In the genomic region with DNA sequence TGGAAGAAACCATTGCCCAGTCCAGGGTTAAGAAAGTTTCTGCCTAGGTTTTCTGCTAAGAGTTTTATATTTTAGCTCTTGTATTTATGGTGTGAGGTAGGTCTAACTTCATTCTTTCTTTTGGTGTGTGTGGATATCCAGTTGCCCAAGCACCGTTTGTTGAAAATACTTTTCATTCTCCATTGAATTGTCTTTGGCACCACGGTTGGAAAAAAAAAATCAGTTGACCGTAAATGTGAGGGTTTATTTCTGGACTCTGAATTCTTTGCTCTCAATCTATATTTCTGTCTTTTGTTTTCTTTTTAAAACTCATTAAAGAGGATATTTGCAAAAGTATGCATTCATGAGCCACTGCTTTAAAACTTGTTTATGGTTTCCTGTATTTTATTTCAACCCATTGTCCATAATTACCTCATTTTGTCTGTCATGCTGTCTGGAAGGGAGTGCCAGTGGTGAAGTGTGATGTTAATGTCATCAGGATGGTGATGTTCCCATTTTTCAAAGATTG, we compare ENCODE assay signal across 25 cellular contexts. TPM values are rescaled to one million over a fixed set of nuclear protein-coding genes. Genes with fewer than 3 reads are reported as not detected.
DNase-seq lines count a peak whose midpoint lies in the region; ATAC-seq and TF ChIP-seq lines count a peak whose summit lies in the region.
"Had no signal": no experiment of that assay in that cellular context is flagged by ENCODE, and none has a peak within 500 bp of the region (broad histone marks: within the 10 kb centered on the region; RNA-seq: fewer than 3 reads in every experiment).

No MANE protein-coding gene starts in this region.

- ATAC-seq in stimulated activated effector memory CD8-positive, alpha-beta T cell treated with anti-CD3 and anti-CD28 coated beads, Interleukin-12 subunit alpha, Interleukin-12 subunit beta, amount 100 ng/mL, for 72 hours = no peak
- ATAC-seq in GM21786 (IDR thresholded peaks at IDR 0.05; ENCODE audit: unreplicated experiment) (no peak), GM19397 (IDR thresholded peaks at IDR 0.05; ENCODE audit: unreplicated experiment) (no peak)
- ATAC-seq: left lobe of liver had no signal

- H3K36me3 ChIP-seq in MM.1S (replicated peaks; ENCODE audit: insufficient read depth, low read length) = no peaks in the 10 kb centered on the region

- peak overlapping the region; percentile 63 for H3K27ac Mint-ChIP-seq in activated naive CD4-positive, alpha-beta T cell treated with anti-CD3 and anti-CD28 coated beads for 36 hours
- peak overlapping the region; percentile 91 for H3K27ac Mint-ChIP-seq in chondrocyte (ENCODE audit: unreplicated experiment)
- H3K27ac Mint-ChIP-seq in stimulated activated effector memory CD8-positive, alpha-beta T cell treated with anti-CD3 and anti-CD28 coated beads, Interleukin-12 subunit alpha, Interleukin-12 subunit beta, amount 100 ng/mL, for 72 hours = peak overlapping the region; percentile 50

- H3K27ac ChIP-seq in MM.1S (ENCODE audit: low read length) = peak overlapping the region; percentile 26; the same call in 1 of the 2 replicates
- H3K27ac ChIP-seq: right atrium auricular region, RWPE1 had no signal

- no peak overlapping the region for H3K9ac ChIP-seq in MM.1S (ENCODE audit: low read length)

- no peak overlapping the region for H2AFZ ChIP-seq in MM.1S (ENCODE audit: low read length)

- no peaks in the 10 kb centered on the region for H3K27me3 ChIP-seq in MM.1S (replicated peaks; ENCODE audit: insufficient read depth, low read length)
- H3K27me3 ChIP-seq: MG63, right atrium auricular region had no signal

- H3K27me3 Mint-ChIP-seq in activated naive CD4-positive, alpha-beta T cell treated with anti-CD3 and anti-CD28 coated beads for 36 hours (ENCODE audit: low read depth) = no peaks in the 10 kb centered on the region
- H3K27me3 Mint-ChIP-seq in chondrocyte (ENCODE audit: low read depth) = no peaks in the 10 kb centered on the region
- H3K27me3 Mint-ChIP-seq: activated CD8-positive, alpha-beta memory T cell treated with anti-CD3 and anti-CD28 coated beads, Interleukin-2, amount 10 ng/mL, durations not matched to agents 7 days and 5 days had no signal

- H3K36me3 Mint-ChIP-seq in activated naive CD4-positive, alpha-beta T cell treated with anti-CD3 and anti-CD28 coated beads for 36 hours (ENCODE audit: low read depth) = peaks cover 23% of the 10 kb centered on the region
- peaks cover 16% of the 10 kb centered on the region for H3K36me3 Mint-ChIP-seq in chondrocyte (ENCODE audit: low read depth)
- H3K36me3 Mint-ChIP-seq in stimulated activated effector memory CD8-positive, alpha-beta T cell treated with anti-CD3 and anti-CD28 coated beads, Interleukin-12 subunit alpha, Interleukin-12 subunit beta, amount 100 ng/mL, for 72 hours = peaks cover 39% of the 10 kb centered on the region

- CTCF ChIA-PET in activated naive CD4-positive, alpha-beta T cell treated with anti-CD3 and anti-CD28 coated beads for 36 hours (lab: Charles Lee) = no interaction called here

- H3K4me1 ChIP-seq in MM.1S (ENCODE audit: low read length) = peaks cover 12% of the 10 kb centered on the region

- no peaks in the 10 kb centered on the region for H3K9me2 ChIP-seq in MM.1S (replicated peaks; ENCODE audit: insufficient read depth, low read length)

- H3F3A ChIP-seq in MM.1S (ENCODE audit: insufficient read depth, low read length) = peaks cover 10% of the 10 kb centered on the region

- H3K9me3 Mint-ChIP-seq in activated naive CD4-positive, alpha-beta T cell treated with anti-CD3 and anti-CD28 coated beads for 36 hours = no peaks in the 10 kb centered on the region
- peaks cover 3% of the 10 kb centered on the region for H3K9me3 Mint-ChIP-seq in chondrocyte (ENCODE audit: low read depth)
- no peaks in the 10 kb centered on the region for H3K9me3 Mint-ChIP-seq in stimulated activated effector memory CD8-positive, alpha-beta T cell treated with anti-CD3 and anti-CD28 coated beads, Interleukin-12 subunit alpha, Interleukin-12 subunit beta, amount 100 ng/mL, for 72 hours
- H3K9me3 Mint-ChIP-seq: neural crest cell had no signal

- H3K9me3 ChIP-seq in MM.1S (replicated peaks; ENCODE audit: insufficient read depth, low read length) = no peaks in the 10 kb centered on the region
- H3K9me3 ChIP-seq: MG63, right atrium auricular region had no signal

- DNase-seq in activated naive CD4-positive, alpha-beta T cell treated with anti-CD3 and anti-CD28 coated beads for 36 hours = no peak
- DNase-seq in activated naive CD4-positive, alpha-beta T cell treated with anti-CD3 and anti-CD28 coated beads, Interleukin-2, amount 50 U/mL, for 16 hours = no peak
- DNase-seq in MM.1S (no peak), chondrocyte (ENCODE audit: low spot score) (no peak), NCI-H2081 (lab: John Stamatoyannopoulos, UW) (no peak)
- DNase-seq in stimulated activated effector memory CD8-positive, alpha-beta T cell treated with anti-CD3 and anti-CD28 coated beads, Interleukin-12 subunit alpha, Interleukin-12 subunit beta, amount 100 ng/mL, for 72 hours (ENCODE audit: low spot score in 2 of 2) = no peak
- DNase-seq: activated CD4-positive, alpha-beta T cell treated with anti-CD3 and anti-CD28 coated beads for 4 hours; activated CD8-positive, alpha-beta memory T cell treated with anti-CD3 and anti-CD28 coated beads, Interleukin-2, amount 10 ng/mL, durations not matched to agents 7 days and 5 days; activated effector memory CD4-positive, alpha-beta T cell treated with Interleukin-2 at 50 U/mL for 16 hours; C1 segment of cervical spinal cord; cortex of kidney; DMS79; KG1; mesenchymal stem cell; MG63; NCI-H2029 treated with DMSO at 0.1 percent for 48 hours; NCI-H2227 treated with DMSO at 0.1 percent for 48 hours; stimulated activated CD4-positive, alpha-beta T cell treated with anti-CD3 and anti-CD28 coated beads, Interleukin-2, amount 100 ng/mL, for 24 hours; substantia nigra had no signal

- H3K4me3 Mint-ChIP-seq in activated naive CD4-positive, alpha-beta T cell treated with anti-CD3 and anti-CD28 coated beads for 36 hours = no peak overlapping the region
- peak overlapping the region; percentile 1 for H3K4me3 Mint-ChIP-seq in chondrocyte (ENCODE audit: unreplicated experiment)
- no peak overlapping the region for H3K4me3 Mint-ChIP-seq in stimulated activated effector memory CD8-positive, alpha-beta T cell treated with anti-CD3 and anti-CD28 coated beads, Interleukin-12 subunit alpha, Interleukin-12 subunit beta, amount 100 ng/mL, for 72 hours
- H3K4me3 Mint-ChIP-seq: activated CD8-positive, alpha-beta memory T cell treated with anti-CD3 and anti-CD28 coated beads, Interleukin-2, amount 10 ng/mL, durations not matched to agents 7 days and 5 days; neural crest cell had no signal

- TF ChIP-seq CTCF in MM.1S (IDR thresholded peaks at IDR 0.05; ENCODE audit: low read length) = no peak
- no peak for TF ChIP-seq CTCF in chondrocyte (IDR thresholded peaks at IDR 0.05)

- intact Hi-C loops in activated naive CD4-positive, alpha-beta T cell treated with anti-CD3 and anti-CD28 coated beads for 36 hours (cut with micrococcal nuclease) = loop anchor here (1.0 to 2.0 kb wide), 2 partner anchors 83 to 242 kb away; no protein-coding TSS in a partner anchor

- H3K4me2 ChIP-seq in MM.1S (ENCODE audit: low read depth, low read length) = peak overlapping the region; percentile 5; the same call in 1 of the 2 replicates

- no peaks in the 10 kb centered on the region for H3K79me2 ChIP-seq in MM.1S (ENCODE audit: low read length)

- H4K20me1 ChIP-seq in MM.1S (ENCODE audit: insufficient read depth, low read length) = no peaks in the 10 kb centered on the region

- H3K4me1 Mint-ChIP-seq in activated naive CD4-positive, alpha-beta T cell treated with anti-CD3 and anti-CD28 coated beads for 36 hours (ENCODE audit: low read depth) = peaks cover 39% of the 10 kb centered on the region
- H3K4me1 Mint-ChIP-seq in chondrocyte (ENCODE audit: low read depth) = peaks cover 62% of the 10 kb centered on the region
- H3K4me1 Mint-ChIP-seq in stimulated activated effector memory CD8-positive, alpha-beta T cell treated with anti-CD3 and anti-CD28 coated beads, Interleukin-12 subunit alpha, Interleukin-12 subunit beta, amount 100 ng/mL, for 72 hours = peaks cover 21% of the 10 kb centered on the region
- H3K4me1 Mint-ChIP-seq: neural crest cell had no signal

- no peak overlapping the region for H3K4me3 ChIP-seq in MM.1S (ENCODE audit: low read length)
- H3K4me3 ChIP-seq: MG63, right atrium auricular region had no signal

RNA-seq across cellular contexts. Expression of a gene that starts 33.8 kb away (rescaled TPM):
- 1 to 10 TPM; 7.3 to 7.9 TPM for total RNA-seq in activated naive CD4-positive, alpha-beta T cell treated with anti-CD3 and anti-CD28 coated beads for 36 hours
- 19.3 to 28.9 TPM (median 26.2 TPM) in 3 replicates for total RNA-seq in chondrocyte
